17 cellular contexts compared by ENCODE assay signal in genomic region chr9:88143179-88143578, GRCh38. TPM values are rescaled to one million over a fixed set of nuclear protein-coding genes. Genes with fewer than 3 reads are reported as not detected.
DNase-seq lines count a peak whose midpoint lies in the region; ATAC-seq, FAIRE-seq and TF ChIP-seq lines count a peak whose summit lies in the region.
"Had no signal": no experiment of that assay in that cellular context is flagged by ENCODE, and none has a peak within 500 bp of the region (broad histone marks: within the 10 kb centered on the region; RNA-seq: fewer than 3 reads in every experiment).

No MANE protein-coding gene starts in this region.

- H3K9me3 Mint-ChIP-seq in activated T-helper 2 cell treated with anti-CD3 and anti-CD28 coated beads, Interferon-gamma antibody, Interleukin-2, Interleukin-4, amounts not matched to agents 10 μg/mL and 5 μg/mL and 100 μg/mL, durations not matched to agents 14 hours and 24 hours and 36 hours = no peaks in the 10 kb centered on the region
- H3K9me3 Mint-ChIP-seq: H9 had no signal

- no peaks in the 10 kb centered on the region for H3K9me3 ChIP-seq in stomach
- H3K9me3 ChIP-seq: BLaER1 treated with 17β-estradiol and CSF1 and Interleukin-3, amounts not matched to agents 10 nM and 100 nM had no signal

- H3K4me1 ChIP-seq in stomach = peaks cover 0 to 4% (median 0%) of the 10 kb centered on the region in 4 donors
- H3K4me1 ChIP-seq: BLaER1 treated with 17β-estradiol and CSF1 and Interleukin-3, amounts not matched to agents 10 nM and 100 nM had no signal

- peak; percentile 67 for FAIRE-seq in H54 (lab: Jason Lieb, UNC)
- FAIRE-seq: GM12878, HTR-8/SVneo had no signal

- peaks cover 3% of the 10 kb centered on the region for H3K4me1 Mint-ChIP-seq in activated T-helper 2 cell treated with anti-CD3 and anti-CD28 coated beads, Interferon-gamma antibody, Interleukin-2, Interleukin-4, amounts not matched to agents 10 μg/mL and 5 μg/mL and 100 μg/mL, durations not matched to agents 14 hours and 24 hours and 36 hours (ENCODE audit: low read depth)
- H3K4me1 Mint-ChIP-seq: H9 had no signal

- no peak overlapping the region for H3K27ac Mint-ChIP-seq in activated T-helper 2 cell treated with anti-CD3 and anti-CD28 coated beads, Interferon-gamma antibody, Interleukin-2, Interleukin-4, amounts not matched to agents 10 μg/mL and 5 μg/mL and 100 μg/mL, durations not matched to agents 14 hours and 24 hours and 36 hours
- H3K27ac Mint-ChIP-seq: H9 had no signal

- no peak for TF ChIP-seq EP300 in stomach (IDR thresholded peaks at IDR 0.05)

- no peaks in the 10 kb centered on the region for H3K36me3 Mint-ChIP-seq in activated T-helper 2 cell treated with anti-CD3 and anti-CD28 coated beads, Interferon-gamma antibody, Interleukin-2, Interleukin-4, amounts not matched to agents 10 μg/mL and 5 μg/mL and 100 μg/mL, durations not matched to agents 14 hours and 24 hours and 36 hours (ENCODE audit: low read depth)
- H3K36me3 Mint-ChIP-seq: CD4-positive, CD25-positive, alpha-beta regulatory T cell had no signal

- no peak overlapping the region for H3K4me3 ChIP-seq in stomach
- H3K4me3 ChIP-seq: BLaER1 treated with 17β-estradiol and CSF1 and Interleukin-3, amounts not matched to agents 10 nM and 100 nM; GM12878; GM23248 had no signal

- no peak for TF ChIP-seq CTCF in stomach (IDR thresholded peaks at IDR 0.05)

- DNase-seq in H54 (ENCODE audit: insufficient read length, low spot score) = no peak
- DNase-seq in NCI-H345 (lab: John Stamatoyannopoulos, UW) = peak; percentile 10
- DNase-seq in NCI-H774 (lab: John Stamatoyannopoulos, UW) = peak; percentile 0
- peak; percentile 5 for DNase-seq in dedifferentiated amniotic fluid mesenchymal stem cell (ENCODE audit: extremely low spot score)
- no peak for DNase-seq in stomach
- no peak for DNase-seq in hypothalamus (lab: John Stamatoyannopoulos, UW)
- DNase-seq in activated T-helper 2 cell treated with anti-CD3 and anti-CD28 coated beads, Interferon-gamma antibody, Interleukin-2, Interleukin-4, amounts not matched to agents 10 μg/mL and 5 μg/mL and 100 μg/mL, durations not matched to agents 14 hours and 24 hours and 36 hours (ENCODE audit: low spot score) = no peak
- DNase-seq: 8988T, DMS79, GM23248, H9 had no signal

- H3K27ac ChIP-seq in stomach = no peak overlapping the region
- H3K27ac ChIP-seq: BLaER1 treated with 17β-estradiol and CSF1 and Interleukin-3, amounts not matched to agents 10 nM and 100 nM; GM23248 had no signal

- 76 to 85% (median 82%) methylated on average over 3 of the region's 3 CpGs for WGBS in stomach, 5 donors

- intact Hi-C loops in stomach (cut with DNase I; ENCODE audit: low total_unique reads) = no loop called here
- intact Hi-C loops in activated T-helper 2 cell treated with anti-CD3 and anti-CD28 coated beads, Interferon-gamma antibody, Interleukin-2, Interleukin-4, amounts not matched to agents 10 μg/mL and 5 μg/mL and 100 μg/mL, durations not matched to agents 14 hours and 24 hours and 36 hours (cut with micrococcal nuclease) = no loop called here

- peaks cover 35% of the 10 kb centered on the region for H3K27me3 Mint-ChIP-seq in activated T-helper 2 cell treated with anti-CD3 and anti-CD28 coated beads, Interferon-gamma antibody, Interleukin-2, Interleukin-4, amounts not matched to agents 10 μg/mL and 5 μg/mL and 100 μg/mL, durations not matched to agents 14 hours and 24 hours and 36 hours (ENCODE audit: low read depth)

- no peak for TF ChIP-seq POLR2A in H54 (IDR thresholded peaks at IDR 0.05; ENCODE audit: low read depth, low read length)
- TF ChIP-seq POLR2A in stomach (IDR thresholded peaks at IDR 0.05) = no peak

- H3K4me3 Mint-ChIP-seq in activated T-helper 2 cell treated with anti-CD3 and anti-CD28 coated beads, Interferon-gamma antibody, Interleukin-2, Interleukin-4, amounts not matched to agents 10 μg/mL and 5 μg/mL and 100 μg/mL, durations not matched to agents 14 hours and 24 hours and 36 hours (ENCODE audit: low read depth) = no peak overlapping the region
- H3K4me3 Mint-ChIP-seq: H9 had no signal

- H3K27me3 ChIP-seq in stomach = peaks cover 0 to 10% (median 0%) of the 10 kb centered on the region in 3 donors
- H3K27me3 ChIP-seq: BLaER1 treated with 17β-estradiol and CSF1 and Interleukin-3, amounts not matched to agents 10 nM and 100 nM had no signal

- no peak for ATAC-seq in HG03521 (IDR thresholded peaks at IDR 0.05; ENCODE audit: unreplicated experiment)
- ATAC-seq: GM12878 had no signal

- H3K36me3 ChIP-seq in stomach = no peaks in the 10 kb centered on the region
- H3K36me3 ChIP-seq: BLaER1 treated with 17β-estradiol and CSF1 and Interleukin-3, amounts not matched to agents 10 nM and 100 nM had no signal

RNA-seq across cellular contexts. Expression of gene SPATA31C2, which starts 4.9 kb away (rescaled TPM):
- not detected for total RNA-seq in stomach
- not detected for polyA plus RNA-seq in stomach
- not detected in 2 replicates for total RNA-seq in activated T-helper 2 cell treated with anti-CD3 and anti-CD28 coated beads, Interferon-gamma antibody, Interleukin-2, Interleukin-4, amounts not matched to agents 10 μg/mL and 5 μg/mL and 100 μg/mL, durations not matched to agents 14 hours and 24 hours and 36 hours
- total RNA-seq: G401, GM12878, GM23248 had no signal
- polyA plus RNA-seq: GM12878, GM23248 had no signal

Comparison
In these comparisons a context has a peak if more than half of its experiments do, and no peak if none do; other contexts are left out.
1. DNase-seq: peak in NCI-H345 (single experiment), NCI-H774 (single experiment) and dedifferentiated amniotic fluid mesenchymal stem cell (single experiment); none in H54 (single experiment), stomach (single experiment), hypothalamus (0 of 51) and activated T-helper 2 cell treated with anti-CD3 and anti-CD28 coated beads, Interferon-gamma antibody, Interleukin-2, Interleukin-4, amounts not matched to agents 10 μg/mL and 5 μg/mL and 100 μg/mL, durations not matched to agents 14 hours and 24 hours and 36 hours (single experiment).